ENCODE assay signal across 10 cellular contexts in genomic region chr10:71736570-71737355, GRCh38. TPM values are rescaled to one million over a fixed set of nuclear protein-coding genes. Genes with fewer than 3 reads are reported as not detected.
DNase-seq lines count a peak whose midpoint lies in the region; TF ChIP-seq lines count a peak whose summit lies in the region.
"Had no signal": no experiment of that assay in that cellular context is flagged by ENCODE, and none has a peak within 500 bp of the region (broad histone marks: within the 10 kb centered on the region; RNA-seq: fewer than 3 reads in every experiment).

No MANE protein-coding gene starts in this region.

- H2AK5ac ChIP-seq in mesenchymal stem cell (ENCODE audit: low read length, severe bottlenecking), result no peak overlapping the region

- H3K27ac ChIP-seq in VCaP, result peak overlapping the region; percentile 61
- H3K27ac ChIP-seq in thyroid gland, result peak overlapping the region; percentile 29 to 52 (median 52)
- no peak overlapping the region for H3K27ac ChIP-seq in smooth muscle cell (ENCODE audit: low read depth)
- no peak overlapping the region for H3K27ac ChIP-seq in mesenchymal stem cell (ENCODE audit: low read length, poor library complexity, severe bottlenecking)

- H3K18ac ChIP-seq in mesenchymal stem cell (ENCODE audit: low read depth in 1 of 2, low read length in 2 of 2), result no peak overlapping the region

- no peak overlapping the region for H2BK120ac ChIP-seq in mesenchymal stem cell (ENCODE audit: low read depth, low read length)

- intact Hi-C loops in thyroid gland (cut with DNase I), result no loop called here

- TF ChIP-seq CTCF in VCaP (conservative IDR thresholded peaks at IDR 0.05) (no peak), thyroid gland (IDR thresholded peaks at IDR 0.05) (no peak), smooth muscle cell (IDR thresholded peaks at IDR 0.05; ENCODE audit: borderline replicate concordance, insufficient read depth, poor library complexity, severe bottlenecking) (no peak)

- DNase-seq in activated CD4-positive, alpha-beta T cell treated with anti-CD3 and anti-CD28 coated beads, Interleukin-2, amount 10 ng/mL, durations not matched to agents 7 days and 5 days, result no peak
- no peak for DNase-seq in activated CD4-positive, alpha-beta T cell treated with anti-CD3 and anti-CD28 coated beads, Interleukin-2, amount 50 U/mL, for 1 hour
- DNase-seq in immature natural killer cell (no peak), thyroid gland (peak in 1 of 2 donors; percentile 28), smooth muscle cell (lab: John Stamatoyannopoulos, UW; ENCODE audit: unreplicated experiment) (no peak), mesenchymal stem cell (no peak), GDM1 (lab: John Stamatoyannopoulos, UW) (no peak)
- DNase-seq: NCI-H1436 treated with DMSO at 0.1 percent for 48 hours, T1000 had no signal

- H3K4me3 Mint-ChIP-seq in activated CD4-positive, alpha-beta T cell treated with anti-CD3 and anti-CD28 coated beads, Interleukin-2, amount 10 ng/mL, durations not matched to agents 7 days and 5 days, result peak overlapping the region; percentile 48
- peak overlapping the region; percentile 4 to 74 (median 56) for H3K4me3 Mint-ChIP-seq in immature natural killer cell

- no peaks in the 10 kb centered on the region for H3K79me1 ChIP-seq in mesenchymal stem cell (replicated peaks; ENCODE audit: low read length, poor library complexity, severe bottlenecking)

- H3K36me3 ChIP-seq in thyroid gland (no peaks in the 10 kb centered on the region), smooth muscle cell (ENCODE audit: low read depth) (no peaks in the 10 kb centered on the region), mesenchymal stem cell (ENCODE audit: control insufficient read depth in 1 of 2, insufficient read depth in 2 of 2, low read depth in 1 of 2, low read length in 2 of 2) (no peaks in the 10 kb centered on the region)

- H3K9me3 ChIP-seq in thyroid gland (no peaks in the 10 kb centered on the region), smooth muscle cell (replicated peaks; ENCODE audit: low read depth) (no peaks in the 10 kb centered on the region), mesenchymal stem cell (ENCODE audit: control insufficient read depth, low read length) (no peaks in the 10 kb centered on the region)

- H3K9ac ChIP-seq in smooth muscle cell (ENCODE audit: low read depth) (no peak overlapping the region), mesenchymal stem cell (ENCODE audit: low read length) (no peak overlapping the region)

- H3K4me2 ChIP-seq in smooth muscle cell (no peak overlapping the region), mesenchymal stem cell (ENCODE audit: low read length, poor library complexity, severe bottlenecking) (no peak overlapping the region)

- H3K36me3 Mint-ChIP-seq in activated CD4-positive, alpha-beta T cell treated with anti-CD3 and anti-CD28 coated beads, Interleukin-2, amount 10 ng/mL, durations not matched to agents 7 days and 5 days (ENCODE audit: low read depth), result peaks cover 12% of the 10 kb centered on the region
- H3K36me3 Mint-ChIP-seq in immature natural killer cell, result no peaks in the 10 kb centered on the region

- CTCF ChIA-PET in activated CD4-positive, alpha-beta T cell treated with anti-CD3 and anti-CD28 coated beads, Interleukin-2, amount 10 ng/mL, durations not matched to agents 7 days and 5 days (lab: Charles Lee), result interaction anchor here (0.9 to 5.0 kb wide), 10 partner anchors 8 to 40 kb away, joined by 3 to 27 read pairs (median 4); partner anchors contain the start of genes C10orf105 and VSIR

- no peak overlapping the region for H4K91ac ChIP-seq in mesenchymal stem cell (ENCODE audit: low read length)

- H3F3A ChIP-seq in smooth muscle cell (ENCODE audit: low read depth), result no peaks in the 10 kb centered on the region

- H3K27me3 ChIP-seq in thyroid gland, result no peaks in the 10 kb centered on the region
- peaks cover 4% of the 10 kb centered on the region for H3K27me3 ChIP-seq in smooth muscle cell (ENCODE audit: low read depth)
- peaks cover 17 to 34% of the 10 kb centered on the region in 2 experiments for H3K27me3 ChIP-seq in mesenchymal stem cell (ENCODE audit: control insufficient read depth in 1 of 2, insufficient read depth in 1 of 2, low read length in 2 of 2)

- H3K14ac ChIP-seq in mesenchymal stem cell (ENCODE audit: low read length in 2 of 2), result no peak overlapping the region

- H3K4me1 Mint-ChIP-seq in activated CD4-positive, alpha-beta T cell treated with anti-CD3 and anti-CD28 coated beads, Interleukin-2, amount 10 ng/mL, durations not matched to agents 7 days and 5 days, result peaks cover 97% of the 10 kb centered on the region
- peaks cover 85 to 89% of the 10 kb centered on the region in 2 donors for H3K4me1 Mint-ChIP-seq in immature natural killer cell

- peaks cover 3% of the 10 kb centered on the region for H3K9me3 Mint-ChIP-seq in activated CD4-positive, alpha-beta T cell treated with anti-CD3 and anti-CD28 coated beads, Interleukin-2, amount 10 ng/mL, durations not matched to agents 7 days and 5 days
- H3K9me3 Mint-ChIP-seq in immature natural killer cell, result no peaks in the 10 kb centered on the region

- H2BK15ac ChIP-seq in mesenchymal stem cell (ENCODE audit: low read depth, poor library complexity, severe bottlenecking), result no peak overlapping the region

- no peaks in the 10 kb centered on the region for H3K27me3 Mint-ChIP-seq in activated CD4-positive, alpha-beta T cell treated with anti-CD3 and anti-CD28 coated beads, Interleukin-2, amount 10 ng/mL, durations not matched to agents 7 days and 5 days
- peaks cover 2 to 4% (median 2%) of the 10 kb centered on the region in 3 donors for H3K27me3 Mint-ChIP-seq in immature natural killer cell (ENCODE audit: low read depth in 3 of 3)

- no peak overlapping the region for H3K4ac ChIP-seq in mesenchymal stem cell (ENCODE audit: low read depth in 1 of 2, low read length in 2 of 2)

- H3K4me3 ChIP-seq in thyroid gland (replicated peaks in 1 of 3) (no peak overlapping the region), smooth muscle cell (no peak overlapping the region), mesenchymal stem cell (ENCODE audit: insufficient read depth in 1 of 2, low read depth in 1 of 2, low read length in 2 of 2) (no peak overlapping the region)

- no peak overlapping the region for H4K8ac ChIP-seq in mesenchymal stem cell (ENCODE audit: low read length)

- H2AFZ ChIP-seq in smooth muscle cell (ENCODE audit: low read depth) (no peak overlapping the region), mesenchymal stem cell (ENCODE audit: low read depth, low read length) (no peak overlapping the region)

- TF ChIP-seq POLR2A in thyroid gland (IDR thresholded peaks at IDR 0.05), result no peak

- H2BK5ac ChIP-seq in mesenchymal stem cell (ENCODE audit: low read depth, low read length, poor library complexity, severe bottlenecking), result no peak overlapping the region

- H3K27ac Mint-ChIP-seq in activated CD4-positive, alpha-beta T cell treated with anti-CD3 and anti-CD28 coated beads, Interleukin-2, amount 10 ng/mL, durations not matched to agents 7 days and 5 days, result peak overlapping the region; percentile 89
- peak overlapping the region; percentile 71 to 93 (median 86) for H3K27ac Mint-ChIP-seq in immature natural killer cell

- H3K79me2 ChIP-seq in smooth muscle cell (ENCODE audit: low read depth), result no peaks in the 10 kb centered on the region

- no peaks in the 10 kb centered on the region for H4K20me1 ChIP-seq in smooth muscle cell (ENCODE audit: low read depth)

- H3K23ac ChIP-seq in mesenchymal stem cell (ENCODE audit: low read length in 2 of 2), result no peak overlapping the region

- H3K4me1 ChIP-seq in thyroid gland (peaks cover 18 to 30% of the 10 kb centered on the region in 2 donors), smooth muscle cell (ENCODE audit: low read depth) (no peaks in the 10 kb centered on the region), mesenchymal stem cell (ENCODE audit: control insufficient read depth, insufficient read depth, low read depth, low read length) (no peaks in the 10 kb centered on the region)

- POLR2A ChIA-PET in activated CD4-positive, alpha-beta T cell treated with anti-CD3 and anti-CD28 coated beads, Interleukin-2, amount 10 ng/mL, durations not matched to agents 7 days and 5 days (lab: Charles Lee), result interaction anchor here (1.1 to 1.7 kb wide), 2 partner anchors 21 to 33 kb away, joined by 3 to 6 read pairs; no protein-coding TSS in a partner anchor

- H2BK12ac ChIP-seq in mesenchymal stem cell (ENCODE audit: low read length in 2 of 2), result no peak overlapping the region

- whole genome bisulfite sequencing in thyroid gland, 2 donors, result 82 to 88% methylated on average over 7 of the region's 7 CpGs
- WGBS in smooth muscle cell (ENCODE audit: low lambda C conversion rate), result 95% methylated on average over 7 of the region's 7 CpGs
- WGBS in mesenchymal stem cell, result 87% methylated on average over 7 of the region's 7 CpGs

RNA-seq across cellular contexts. Expression of gene C10orf105, which starts 17.2 kb away (rescaled TPM):
- total RNA-seq in activated CD4-positive, alpha-beta T cell treated with anti-CD3 and anti-CD28 coated beads, Interleukin-2, amount 10 ng/mL, durations not matched to agents 7 days and 5 days, result under 1 TPM; 0.52 to 0.71 TPM
- under 1 TPM in 2 of 3 donors, not detected in 1; 0.09 to 0.11 TPM for polyA plus RNA-seq in immature natural killer cell
- not detected for total RNA-seq in thyroid gland
- 0.09 TPM in 1 of 2 replicates, not detected in the other for total RNA-seq in smooth muscle cell
- polyA plus RNA-seq in smooth muscle cell, result not detected in 2 replicates
- not detected for polyA plus RNA-seq in mesenchymal stem cell (2013, experiment 1 of 2)
- not detected for polyA plus RNA-seq in mesenchymal stem cell (2013, experiment 2 of 2)

RNA-seq across cellular contexts. Expression of gene VSIR, which starts 36.6 kb away (rescaled TPM):
- 100 to 1,000 TPM; 120 to 148 TPM for total RNA-seq in activated CD4-positive, alpha-beta T cell treated with anti-CD3 and anti-CD28 coated beads, Interleukin-2, amount 10 ng/mL, durations not matched to agents 7 days and 5 days
- 100 to 1,000 TPM; 183 to 376 (median 274) TPM for polyA plus RNA-seq in immature natural killer cell
- 10 to 100 TPM; 20.0 to 27.2 (median 21.3) TPM for total RNA-seq in thyroid gland
- 0.58 and 3.6 TPM in 2 replicates for total RNA-seq in smooth muscle cell
- 2.6 and 3.6 TPM in 2 replicates for polyA plus RNA-seq in smooth muscle cell
- 3.3 TPM for polyA plus RNA-seq in mesenchymal stem cell (2013, experiment 1 of 2)
- 3.8 TPM for polyA plus RNA-seq in mesenchymal stem cell (2013, experiment 2 of 2)

Comparison
In these comparisons a context has a peak if more than half of its experiments do, and no peak if none do; other contexts are left out.
1. H3K27ac ChIP-seq: peak in VCaP (single experiment) and thyroid gland (3 of 3); none in smooth muscle cell (single experiment) and mesenchymal stem cell (single experiment).
2. RNA of gene VSIR, which starts 36.6 kb away (total RNA-seq): 120 to 148 TPM in activated CD4-positive, alpha-beta T cell treated with anti-CD3 and anti-CD28 coated beads, Interleukin-2, amount 10 ng/mL, durations not matched to agents 7 days and 5 days; 20.0 to 27.2 TPM in thyroid gland and 0.58 to 3.6 TPM in smooth muscle cell; every median in the first group is over 4 times any median in the second.